10 cellular contexts compared by ENCODE assay signal in the genomic region with DNA sequence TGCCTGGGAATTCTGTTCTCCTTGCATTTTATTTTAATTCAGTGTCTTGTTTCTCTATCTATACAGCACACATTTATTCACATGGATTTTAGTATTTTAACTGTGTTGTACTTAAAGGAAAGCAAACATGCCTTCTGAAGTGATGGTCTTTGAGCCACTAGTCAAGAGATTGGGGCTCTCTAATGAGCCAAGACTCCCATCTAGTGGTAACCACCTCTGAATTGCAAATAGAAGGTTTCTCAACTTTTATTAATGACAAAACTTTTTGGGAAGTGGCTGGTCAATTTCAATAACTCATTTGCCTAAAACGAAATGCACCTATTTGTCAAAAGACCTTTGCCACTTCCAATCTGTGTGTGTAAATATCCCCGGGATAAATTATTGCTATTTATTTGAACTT.
DNase-seq lines count a peak whose midpoint lies in the region; ATAC-seq, FAIRE-seq and TF ChIP-seq lines count a peak whose summit lies in the region.
"Had no signal": no experiment of that assay in that cellular context is flagged by ENCODE, and none has a peak within 500 bp of the region (broad histone marks: within the 10 kb centered on the region; RNA-seq: fewer than 3 reads in every experiment).

No MANE protein-coding gene starts in this region.

- H3K9me3 ChIP-seq in A673 (ENCODE audit: low read depth, low read length, poor library complexity, severe bottlenecking) (no peaks in the 10 kb centered on the region), keratinocyte (ENCODE audit: control insufficient read depth, low read depth, low read length) (no peaks in the 10 kb centered on the region), sigmoid colon (no peaks in the 10 kb centered on the region)

- no peaks in the 10 kb centered on the region for H3K27me3 ChIP-seq in A673 (replicated peaks; ENCODE audit: insufficient read depth, low read depth, low read length, poor library complexity)
- no peaks in the 10 kb centered on the region for H3K27me3 ChIP-seq in brain microvascular endothelial cell (replicated peaks)
- no peaks in the 10 kb centered on the region for H3K27me3 ChIP-seq in keratinocyte (ENCODE audit: control insufficient read depth, extremely low read depth, insufficient read depth, low read length)
- H3K27me3 ChIP-seq in sigmoid colon = no peaks in the 10 kb centered on the region

- POLR2A ChIA-PET in A673 (lab: Charles Lee; ENCODE audit: low non-redundant PET) = no interaction called here

- no peaks in the 10 kb centered on the region for H3K4me1 ChIP-seq in A673 (ENCODE audit: insufficient read depth, low read length, poor library complexity, severe bottlenecking)
- H3K4me1 ChIP-seq in keratinocyte (ENCODE audit: control insufficient read depth, extremely low read depth, insufficient read depth, low read length) = no peaks in the 10 kb centered on the region
- H3K4me1 ChIP-seq in sigmoid colon = no peaks in the 10 kb centered on the region

- CTCF ChIA-PET in A673 (lab: Charles Lee) = no interaction called here

- no peaks in the 10 kb centered on the region for H3K36me3 ChIP-seq in A673 (ENCODE audit: insufficient read depth, low read length, poor library complexity, severe bottlenecking)
- no peaks in the 10 kb centered on the region for H3K36me3 ChIP-seq in brain microvascular endothelial cell (replicated peaks)
- no peaks in the 10 kb centered on the region for H3K36me3 ChIP-seq in keratinocyte (ENCODE audit: control insufficient read depth in 2 of 2, extremely low read depth in 1 of 2, insufficient read depth in 2 of 2, low read length in 2 of 2)
- no peaks in the 10 kb centered on the region for H3K36me3 ChIP-seq in sigmoid colon

- no peak for TF ChIP-seq EP300 in sigmoid colon (IDR thresholded peaks at IDR 0.05)

- no peak overlapping the region for H3K9ac ChIP-seq in keratinocyte (ENCODE audit: control insufficient read depth, extremely low read depth, insufficient read depth, low read length)

- in situ Hi-C loops in brain microvascular endothelial cell (cut with HindIII; ENCODE audit: low pct_ligation_motif_present, low sequenced_read_pairs) (no loop called here), GM13977 (cut with MboI; ENCODE audit: low pct_unique_long_range_greater_than_20kb, low sequenced_read_pairs, unreplicated experiment) (no loop called here)

- no peak overlapping the region for H2AFZ ChIP-seq in keratinocyte (ENCODE audit: control insufficient read depth, low read length)

- H3K4me2 ChIP-seq in keratinocyte (ENCODE audit: control insufficient read depth, extremely low read depth, insufficient read depth, low read depth, low read length) = no peak overlapping the region

- ATAC-seq in HG03135 (IDR thresholded peaks at IDR 0.05; ENCODE audit: unreplicated experiment) (no peak), GM18520 (IDR thresholded peaks at IDR 0.05; ENCODE audit: unreplicated experiment) (no peak)
- ATAC-seq: naive thymus-derived CD4-positive, alpha-beta T cell had no signal

- no TSS peak for BruUV-seq in A673 (replicated peaks; lab: Mats Ljungman, UMichigan)

- no peaks in the 10 kb centered on the region for H3K79me2 ChIP-seq in keratinocyte (ENCODE audit: control insufficient read depth, insufficient read depth, low read length)

- dilution Hi-C loops in keratinocyte (cut with MboI; ENCODE audit: extremely low pct_ligation_motif_present, low sequenced_read_pairs) = no loop called here

- FAIRE-seq in HTR-8/SVneo (lab: Jason Lieb, UNC) (no peak), keratinocyte (lab: Jason Lieb, UNC) (no peak)

- H3K27ac ChIP-seq in A673 (ENCODE audit: low read depth, low read length, poor library complexity, severe bottlenecking) = no peak overlapping the region
- no peak overlapping the region for H3K27ac ChIP-seq in brain microvascular endothelial cell
- no peak overlapping the region for H3K27ac ChIP-seq in keratinocyte (ENCODE audit: control insufficient read depth, insufficient read depth, low read length)
- H3K27ac ChIP-seq in sigmoid colon = no peak overlapping the region

- no peak for TF ChIP-seq POLR2A in sigmoid colon (IDR thresholded peaks at IDR 0.05)

- WGBS in sigmoid colon, 2 donors = 28 to 76% methylated on average over 2 of the region's 2 CpGs

- TF ChIP-seq CTCF in A673 (conservative IDR thresholded peaks at IDR 0.05; ENCODE audit: low read depth, low read length) (peak; percentile 27; the same call in 1 of the 2 replicates), brain microvascular endothelial cell (IDR thresholded peaks at IDR 0.05; ENCODE audit: low read depth, low read length, missing control alignments) (peak; percentile 61), keratinocyte (optimal IDR thresholded peaks at IDR 0.05 in 1 of 3, IDR thresholded peaks at IDR 0.05 in 1 of 3, conservative IDR thresholded peaks at IDR 0.05 in 1 of 3; ENCODE audit: extremely low read depth in 1 of 3, insufficient read depth in 2 of 3, low read length in 3 of 3) (peak in 2 of 3 experiments; percentile 12 to 23), GM13977 (IDR thresholded peaks at IDR 0.05; ENCODE audit: extremely low read depth, insufficient read depth, missing control alignments) (no peak), sigmoid colon (IDR thresholded peaks at IDR 0.05) (peak in 2 of 4 experiments; percentile 16 to 36)

- intact Hi-C loops in A673 (cut with micrococcal nuclease; ENCODE audit: unreplicated experiment) (no loop called here), sigmoid colon (cut with DNase I) (no loop called here)

- no peak for DNase-seq in A673 (ENCODE audit: low spot score)
- DNase-seq in HTR-8/SVneo (ENCODE audit: insufficient read length, low spot score) = peak; percentile 20
- peak; percentile 11 for DNase-seq in brain microvascular endothelial cell
- DNase-seq in keratinocyte (ENCODE audit: low read depth, low spot score) = no peak
- no peak for DNase-seq in GM13977 (ENCODE audit: low spot score)
- DNase-seq in sigmoid colon = no peak
- DNase-seq: CD8-positive, alpha-beta memory T cell; naive thymus-derived CD4-positive, alpha-beta T cell had no signal

- H3K9me1 ChIP-seq in keratinocyte (ENCODE audit: control insufficient read depth, extremely low read depth, insufficient read depth, low read length) = no peaks in the 10 kb centered on the region

- no peaks in the 10 kb centered on the region for H4K20me1 ChIP-seq in keratinocyte (ENCODE audit: control insufficient read depth, extremely low read depth, insufficient read depth, low read length)

- no peak overlapping the region for H3K4me3 ChIP-seq in A673 (ENCODE audit: low read depth, low read length, poor library complexity, severe bottlenecking)
- no peak overlapping the region for H3K4me3 ChIP-seq in brain microvascular endothelial cell (ENCODE audit: low read depth, low read length)
- no peak overlapping the region for H3K4me3 ChIP-seq in keratinocyte (ENCODE audit: control insufficient read depth in 2 of 3, extremely low read depth in 1 of 3, insufficient read depth in 2 of 3, low read depth in 1 of 3, low read length in 3 of 3)
- no peak overlapping the region for H3K4me3 ChIP-seq in sigmoid colon

Comparison
In these comparisons a context has a peak if more than half of its experiments do, and no peak if none do; other contexts are left out.
1. DNase-seq: peak in HTR-8/SVneo (single experiment) and brain microvascular endothelial cell (single experiment); none in A673 (single experiment), keratinocyte (single experiment), GM13977 (single experiment) and sigmoid colon (single experiment).